ENCODE assay signal across 24 cellular contexts in genomic region chr11:30564994-30565393, GRCh38. TPM values are rescaled to one million over a fixed set of nuclear protein-coding genes. Genes with fewer than 3 reads are reported as not detected.
"Had no signal": no experiment of that assay in that cellular context is flagged by ENCODE, and none has a peak within 500 bp of the region (broad histone marks: within the 10 kb centered on the region; RNA-seq: fewer than 3 reads in every experiment).

No MANE protein-coding gene starts in this region.

- H3K9me3 Mint-ChIP-seq: activated B cell treated with CpG ODN at 0.5 μM for 24 hours; activated T-cell treated with anti-CD3 and anti-CD28 coated beads, Interleukin-2, amount 50 U/mL, for 24 hours; activated T-helper 17 cell treated with anti-CD3 and anti-CD28 coated beads, Interleukin-2, amount 50 U/mL, for 72 hours had no signal

- ATAC-seq: activated CD4-positive, alpha-beta T cell treated with anti-CD3 and anti-CD28 coated beads for 36 hours; activated naive CD4-positive, alpha-beta T cell treated with anti-CD3 and anti-CD28 coated beads, Interleukin-2, amount 50 U/mL, for 72 hours; activated T-helper 17 cell treated with anti-CD3 and anti-CD28 coated beads, Interleukin-2, amount 50 U/mL, for 72 hours; mucosa of descending colon; pancreas; right cardiac atrium had no signal

- H3K27ac Mint-ChIP-seq: activated B cell treated with CpG ODN at 0.5 μM for 24 hours; activated CD4-positive, alpha-beta T cell treated with anti-CD3 and anti-CD28 coated beads for 36 hours; activated naive CD4-positive, alpha-beta T cell treated with anti-CD3 and anti-CD28 coated beads, Interleukin-2, amount 50 U/mL, for 72 hours; activated T-cell treated with anti-CD3 and anti-CD28 coated beads, Interleukin-2, amount 50 U/mL, for 24 hours; activated T-helper 17 cell treated with anti-CD3 and anti-CD28 coated beads, Interleukin-2, amount 50 U/mL, for 72 hours had no signal

- H3K4me1 Mint-ChIP-seq: activated B cell treated with CpG ODN at 0.5 μM for 24 hours; activated CD4-positive, alpha-beta T cell treated with anti-CD3 and anti-CD28 coated beads for 36 hours; activated T-helper 17 cell treated with anti-CD3 and anti-CD28 coated beads, Interleukin-2, amount 50 U/mL, for 72 hours had no signal

- H3K36me3 ChIP-seq: esophagus muscularis mucosa, pancreas, thoracic aorta, upper lobe of left lung had no signal

- H3K27me3 ChIP-seq: esophagus muscularis mucosa, pancreas, upper lobe of left lung had no signal

- H3K27me3 Mint-ChIP-seq: activated B cell treated with CpG ODN at 0.5 μM for 24 hours; activated T-cell treated with anti-CD3 and anti-CD28 coated beads, Interleukin-2, amount 50 U/mL, for 24 hours had no signal

- DNase-seq: activated B cell treated with CpG ODN at 0.5 μM for 24 hours; activated CD4-positive, alpha-beta T cell treated with anti-CD3 and anti-CD28 coated beads for 36 hours; activated CD4-positive, alpha-beta T cell treated with anti-CD3 and anti-CD28 coated beads, Interleukin-2, amount 50 U/mL, for 4 hours; activated CD8-positive, alpha-beta memory T cell treated with anti-CD3 and anti-CD28 coated beads for 24 hours; activated CD8-positive, alpha-beta memory T cell treated with anti-CD3 and anti-CD28 coated beads, Interleukin-2, amount 50 U/mL, for 4 hours; activated T-cell treated with anti-CD3 and anti-CD28 coated beads, Interleukin-2, amount 50 U/mL, for 24 hours; aorta; central memory CD4-positive, alpha-beta T cell; effector memory CD4-positive, alpha-beta T cell; hypothalamus; mucosa of descending colon; pancreas; right cardiac atrium; stimulated activated CD4-positive, alpha-beta T cell treated with anti-CD3 and anti-CD28 coated beads, Interleukin-4, amount 100 ng/mL, for 24 hours; stimulated activated naive CD4-positive, alpha-beta T cell treated with Interleukin-2 at 50 U/mL for 16 hours; T-helper 1 cell; T-helper 9 cell; upper lobe of left lung had no signal

- H3K27ac ChIP-seq: esophagus muscularis mucosa, pancreas, thoracic aorta, upper lobe of left lung had no signal

- H3K4me3 Mint-ChIP-seq: activated B cell treated with CpG ODN at 0.5 μM for 24 hours; activated CD4-positive, alpha-beta T cell treated with anti-CD3 and anti-CD28 coated beads for 36 hours; activated T-cell treated with anti-CD3 and anti-CD28 coated beads, Interleukin-2, amount 50 U/mL, for 24 hours; activated T-helper 17 cell treated with anti-CD3 and anti-CD28 coated beads, Interleukin-2, amount 50 U/mL, for 72 hours had no signal

- H3K4me1 ChIP-seq: pancreas, upper lobe of left lung had no signal

- H3K9me3 ChIP-seq: esophagus muscularis mucosa, mucosa of descending colon, pancreas, thoracic aorta, upper lobe of left lung had no signal

- H3K4me3 ChIP-seq: esophagus muscularis mucosa, mucosa of descending colon, pancreas, thoracic aorta, upper lobe of left lung had no signal

- H3K36me3 Mint-ChIP-seq: activated naive CD4-positive, alpha-beta T cell treated with anti-CD3 and anti-CD28 coated beads, Interleukin-2, amount 50 U/mL, for 72 hours had no signal

RNA-seq across cellular contexts. Expression of gene MPPED2, which starts 21.2 kb away (rescaled TPM):
- total RNA-seq: activated T-helper 17 cell treated with anti-CD3 and anti-CD28 coated beads, Interleukin-2, amount 50 U/mL, for 72 hours; endothelial cell of umbilical vein; pulmonary artery endothelial cell had no signal
- polyA plus RNA-seq: endothelial cell of umbilical vein had no signal
